Comparison of ENCODE assay signal across 17 cellular contexts in genomic region chr20:1880529-1881239, GRCh38. TPM values are rescaled to one million over a fixed set of nuclear protein-coding genes. Genes with fewer than 3 reads are reported as not detected.
"Had no signal": no experiment of that assay in that cellular context is flagged by ENCODE, and none has a peak within 500 bp of the region (broad histone marks: within the 10 kb centered on the region; RNA-seq: fewer than 3 reads in every experiment).

No MANE protein-coding gene starts in this region.

- H3K27ac ChIP-seq: epithelial cell of prostate, foreskin keratinocyte, pancreas, sigmoid colon, thyroid gland, WERI-Rb-1 had no signal

- H3K4me3 Mint-ChIP-seq: activated CD8-positive, alpha-beta memory T cell treated with anti-CD3 and anti-CD28 coated beads, Interleukin-2, amount 10 ng/mL, durations not matched to agents 7 days and 5 days; activated naive CD8-positive, alpha-beta T cell; mesothelial cell of epicardium; natural killer cell treated with Interleukin-12 subunit alpha and Interleukin-12 subunit beta and Interleukin-15 and Interleukin-18, amount 100 ng/mL, for 72 hours; stimulated activated effector memory CD8-positive, alpha-beta T cell treated with anti-CD3 and anti-CD28 coated beads, Interleukin-12 subunit alpha, Interleukin-12 subunit beta, amount 100 ng/mL, for 72 hours had no signal

- H3K27me3 ChIP-seq: foreskin keratinocyte, pancreas, thyroid gland had no signal

- H3K4me1 Mint-ChIP-seq: mesothelial cell of epicardium had no signal

- H3K4me1 ChIP-seq: foreskin keratinocyte, pancreas, thyroid gland had no signal

- H3K9me3 Mint-ChIP-seq: mesothelial cell of epicardium; natural killer cell treated with Interleukin-12 subunit alpha and Interleukin-12 subunit beta and Interleukin-15 and Interleukin-18, amount 100 ng/mL, for 72 hours; stimulated activated effector memory CD8-positive, alpha-beta T cell treated with anti-CD3 and anti-CD28 coated beads, Interleukin-12 subunit alpha, Interleukin-12 subunit beta, amount 100 ng/mL, for 72 hours had no signal

- H3K36me3 ChIP-seq: pancreas, sigmoid colon, thyroid gland, WERI-Rb-1 had no signal

- H3K27ac Mint-ChIP-seq: activated CD8-positive, alpha-beta memory T cell treated with anti-CD3 and anti-CD28 coated beads, Interleukin-2, amount 10 ng/mL, durations not matched to agents 7 days and 5 days; activated naive CD8-positive, alpha-beta T cell; mesothelial cell of epicardium; natural killer cell treated with Interleukin-12 subunit alpha and Interleukin-12 subunit beta and Interleukin-15 and Interleukin-18, amount 100 ng/mL, for 72 hours; stimulated activated effector memory CD8-positive, alpha-beta T cell treated with anti-CD3 and anti-CD28 coated beads, Interleukin-12 subunit alpha, Interleukin-12 subunit beta, amount 100 ng/mL, for 72 hours had no signal

- ATAC-seq: activated CD8-positive, alpha-beta memory T cell treated with anti-CD3 and anti-CD28 coated beads, Interleukin-2, amount 10 ng/mL, durations not matched to agents 7 days and 5 days; foreskin keratinocyte; natural killer cell treated with Interleukin-12 subunit alpha and Interleukin-12 subunit beta and Interleukin-15 and Interleukin-18, amount 100 ng/mL, for 72 hours; stimulated activated effector memory CD8-positive, alpha-beta T cell treated with anti-CD3 and anti-CD28 coated beads, Interleukin-12 subunit alpha, Interleukin-12 subunit beta, amount 100 ng/mL, for 72 hours had no signal

- H3K36me3 Mint-ChIP-seq: activated CD8-positive, alpha-beta memory T cell treated with anti-CD3 and anti-CD28 coated beads, Interleukin-2, amount 10 ng/mL, durations not matched to agents 7 days and 5 days; activated naive CD8-positive, alpha-beta T cell; mesothelial cell of epicardium; natural killer cell treated with Interleukin-12 subunit alpha and Interleukin-12 subunit beta and Interleukin-15 and Interleukin-18, amount 100 ng/mL, for 72 hours; stimulated activated effector memory CD8-positive, alpha-beta T cell treated with anti-CD3 and anti-CD28 coated beads, Interleukin-12 subunit alpha, Interleukin-12 subunit beta, amount 100 ng/mL, for 72 hours had no signal

- H3K9me3 ChIP-seq: pancreas, sigmoid colon, thyroid gland had no signal

- DNase-seq: activated CD4-positive, alpha-beta T cell treated with anti-CD3 and anti-CD28 coated beads for 1 hour; activated CD4-positive, alpha-beta T cell treated with anti-CD3 and anti-CD28 coated beads, Interleukin-2, amount 50 U/mL, for 48 hours; activated CD8-positive, alpha-beta memory T cell treated with anti-CD3 and anti-CD28 coated beads, Interleukin-2, amount 10 ng/mL, durations not matched to agents 7 days and 5 days; foreskin keratinocyte; glutamatergic neuron; sigmoid colon; stimulated activated CD4-positive, alpha-beta T cell treated with anti-CD3 and anti-CD28 coated beads, Interleukin-4, amount 100 ng/mL, for 24 hours; SW 1271; thyroid gland; WERI-Rb-1 had no signal

- H3K4me3 ChIP-seq: pancreas, sigmoid colon, thyroid gland had no signal

RNA-seq across cellular contexts. Expression of gene SIRPA, which starts 14.5 kb away (rescaled TPM):
- total RNA-seq: activated CD8-positive, alpha-beta memory T cell treated with anti-CD3 and anti-CD28 coated beads, Interleukin-2, amount 10 ng/mL, durations not matched to agents 7 days and 5 days; T-helper 2 cell treated with Interferon-gamma antibody and Interleukin-4, amounts not matched to agents 100 ng/mL and 5 ng/mL, for 36 hours had no signal
